In the genomic region with DNA sequence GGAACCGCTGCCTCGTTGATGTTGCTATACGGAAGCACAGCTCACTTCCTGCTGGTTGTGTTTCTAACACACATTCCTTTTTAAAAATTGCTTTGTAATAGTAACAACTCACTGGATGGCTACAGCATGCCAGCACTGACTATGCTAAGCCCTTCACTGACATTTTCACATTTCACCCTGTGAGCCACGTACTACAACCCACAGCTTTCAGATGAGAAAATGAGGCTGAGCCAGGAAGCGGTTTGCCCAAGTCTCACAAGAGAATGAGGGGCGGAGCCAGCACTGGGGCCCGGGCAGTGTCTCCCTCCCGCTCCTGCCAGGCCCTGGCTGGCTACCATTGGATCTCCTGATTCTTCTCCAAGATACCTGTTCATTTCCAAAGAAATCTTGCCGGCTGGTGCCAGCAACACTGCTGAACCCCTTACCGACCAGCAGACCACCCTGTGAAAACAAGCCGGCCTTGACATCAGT, we compare ENCODE assay signal across 8 cellular contexts. TPM values are rescaled to one million over a fixed set of nuclear protein-coding genes. Genes with fewer than 3 reads are reported as not detected.
DNase-seq lines count a peak whose midpoint lies in the region; ATAC-seq and TF ChIP-seq lines count a peak whose summit lies in the region.

No MANE protein-coding gene starts in this region.

- peaks cover 0 to 8% of the 10 kb centered on the region in 2 donors for H3K4me1 ChIP-seq in adrenal gland (replicated peaks in 1 of 2)
- H3K4me1 ChIP-seq in hepatocyte (ENCODE audit: insufficient read depth) = peaks cover 12% of the 10 kb centered on the region

- H3K27ac ChIP-seq in adrenal gland = peak overlapping the region in 2 of 5 donors; percentile 27 to 58
- peak overlapping the region; percentile 42 for H3K27ac ChIP-seq in hepatocyte

- intact Hi-C loops in CD14-positive monocyte (cut with micrococcal nuclease) = loop anchor here (5.0 kb wide), 1 partner anchor 39 kb away; a partner anchor contains a TSS
- intact Hi-C loops in adrenal gland (cut with DNase I) = no loop called here

- H4K20me1 ChIP-seq in hepatocyte (ENCODE audit: insufficient read depth, poor library complexity, severe bottlenecking) = no peaks in the 10 kb centered on the region

- H3K27me3 ChIP-seq in adrenal gland = no peaks in the 10 kb centered on the region
- no peaks in the 10 kb centered on the region for H3K27me3 ChIP-seq in hepatocyte

- peak; percentile 71 for DNase-seq in CD14-positive monocyte (ENCODE audit: low spot score)
- peak; percentile 48 for DNase-seq in HPDE6-E6E7 (ENCODE audit: extremely low spot score)
- DNase-seq in T follicular helper cell (ENCODE audit: low read depth) = peak; percentile 74
- DNase-seq in adrenal gland = peak; percentile 33 to 80 (median 71)
- DNase-seq in hepatocyte (ENCODE audit: low spot score) = peak; percentile 71
- peak; percentile 31 for DNase-seq in smooth muscle cell of the brain vasculature (ENCODE audit: low read depth, low spot score)
- no peak for DNase-seq in DMS79 treated with DMSO at 0.1 percent for 48 hours (lab: John Stamatoyannopoulos, UW)

- TF ChIP-seq CTCF in CD14-positive monocyte (IDR thresholded peaks at IDR 0.05) (no peak), adrenal gland (IDR thresholded peaks at IDR 0.05) (no peak), hepatocyte (IDR thresholded peaks at IDR 0.05; ENCODE audit: poor library complexity) (no peak)

- peak; percentile 73 for ATAC-seq in GM19397 (IDR thresholded peaks at IDR 0.05; ENCODE audit: unreplicated experiment)

- H3K9me2 ChIP-seq in hepatocyte (replicated peaks; ENCODE audit: insufficient read depth) = no peaks in the 10 kb centered on the region

- H3K27me3 Mint-ChIP-seq in CD14-positive monocyte (ENCODE audit: low read depth in 3 of 3) = peaks cover 0 to 1% (median 0%) of the 10 kb centered on the region in 3 donors

- TF ChIP-seq POLR2A in adrenal gland (IDR thresholded peaks at IDR 0.05) = no peak

- H3K9me3 Mint-ChIP-seq in CD14-positive monocyte = peaks cover 3 to 7% (median 3%) of the 10 kb centered on the region in 7 donors

- H3K9me3 ChIP-seq in adrenal gland (replicated peaks in 1 of 3) (no peaks in the 10 kb centered on the region), hepatocyte (ENCODE audit: low read depth) (no peaks in the 10 kb centered on the region)

- peaks cover 0 to 25% of the 10 kb centered on the region in 2 donors for H3K36me3 ChIP-seq in adrenal gland (replicated peaks in 1 of 2)
- H3K36me3 ChIP-seq in hepatocyte (replicated peaks; ENCODE audit: insufficient read depth, low read depth) = no peaks in the 10 kb centered on the region

- peak overlapping the region; percentile 60 for H3K4me2 ChIP-seq in hepatocyte

- H3K36me3 Mint-ChIP-seq in CD14-positive monocyte = peaks cover 41 to 51% of the 10 kb centered on the region in 2 donors

- H3K4me3 ChIP-seq in adrenal gland (peak overlapping the region in 1 of 4 donors; percentile 7), hepatocyte (no peak overlapping the region)

- peak overlapping the region; percentile 79 to 90 for H3K4me3 Mint-ChIP-seq in CD14-positive monocyte

- peaks cover 40% of the 10 kb centered on the region for H3K4me1 Mint-ChIP-seq in CD14-positive monocyte

- no peak overlapping the region for H2AFZ ChIP-seq in hepatocyte

- H3K79me2 ChIP-seq in hepatocyte = no peaks in the 10 kb centered on the region

- H3K27ac Mint-ChIP-seq in CD14-positive monocyte = peak overlapping the region; percentile 89 to 98 (median 95)

- WGBS in adrenal gland, 4 donors = 13 to 22% (median 17%) methylated on average over 11 of the region's 11 CpGs
- WGBS in hepatocyte (ENCODE audit: low lambda C conversion rate, missing lambda C conversion rate) = 53% methylated on average over 11 of the region's 11 CpGs

RNA-seq across cellular contexts. Expression of a gene that starts 38.3 kb away (rescaled TPM):
- polyA plus RNA-seq in CD14-positive monocyte (1 to 10 TPM; 6.4 to 7.2 TPM), adrenal gland (1 to 10 TPM; 1.1 to 6.8 (median 2.2) TPM), hepatocyte (0.61 TPM in 1 of 2 replicates, not detected in the other)
- total RNA-seq in adrenal gland (10 to 100 TPM in 1 of 8 donors, 1 to 10 TPM in 7; 3.8 to 11.7 (median 6.9) TPM), hepatocyte (0.27 and 0.52 TPM in 2 replicates)

RNA-seq across cellular contexts. Expression of a gene that starts 51.6 kb away (rescaled TPM):
- polyA plus RNA-seq in CD14-positive monocyte = 1 to 10 TPM; 1.5 to 3.1 TPM
- 10 to 100 TPM; 11.1 to 31.4 (median 17.9) TPM for total RNA-seq in adrenal gland
- polyA plus RNA-seq in adrenal gland = 10 to 100 TPM in 1 of 3 donors, 1 to 10 TPM in 2; 4.8 to 13.2 (median 10.0) TPM
- 0.20 TPM in 1 of 2 replicates, not detected in the other for total RNA-seq in hepatocyte
- polyA plus RNA-seq in hepatocyte = 0.46 and 0.92 TPM in 2 replicates

Comparison
In these comparisons a context has a peak if more than half of its experiments do, and no peak if none do; other contexts are left out.
1. intact Hi-C loops: an anchor here in CD14-positive monocyte (5.0 kb wide); none called in adrenal gland.